Comparison of ENCODE assay signal across 8 cellular contexts in the genomic region with DNA sequence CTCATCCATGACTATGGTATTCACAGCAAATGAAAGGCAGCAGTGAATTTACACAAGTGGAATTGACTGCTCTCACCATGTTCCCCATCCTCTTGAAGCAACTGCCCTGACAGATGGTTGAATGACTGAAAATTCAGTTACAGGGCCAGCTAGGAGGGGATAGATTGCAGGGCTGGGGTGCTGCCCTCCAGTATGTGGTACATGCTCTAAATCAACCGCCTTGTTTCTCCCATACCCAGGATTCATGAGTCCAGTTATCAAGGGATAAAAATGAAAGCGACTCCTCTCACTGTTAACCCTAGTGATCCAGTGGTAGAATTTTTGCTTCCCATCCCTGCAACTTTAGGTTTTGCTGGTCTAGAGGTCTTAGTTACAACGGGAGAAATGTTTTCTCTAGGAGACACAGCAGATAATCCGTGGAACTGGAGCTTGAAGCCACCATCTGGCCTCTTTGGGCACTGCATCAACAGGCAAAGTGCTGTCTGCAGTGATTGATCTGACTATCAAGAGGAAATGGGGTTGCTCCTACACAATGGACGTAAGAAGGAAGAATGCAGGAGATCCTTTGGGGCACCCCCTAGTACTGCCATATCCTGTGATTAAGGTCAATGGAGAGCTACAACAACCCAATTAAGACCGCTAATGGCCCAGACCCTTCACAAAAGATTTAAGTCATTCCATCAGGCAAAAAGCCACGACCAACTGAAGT. TPM values are rescaled to one million over a fixed set of nuclear protein-coding genes. Genes with fewer than 3 reads are reported as not detected.
A peak's percentile ranks its signal among the peaks of the same experiment; 100 is the strongest.
DNase-seq lines count a peak whose midpoint lies in the region; ATAC-seq and TF ChIP-seq lines count a peak whose summit lies in the region.

No MANE protein-coding gene starts in this region.

- TF ChIP-seq CTCF in fibroblast of villous mesenchyme (IDR thresholded peaks at IDR 0.05; ENCODE audit: insufficient read depth, low read depth, low read length) (peak; percentile 83), osteocyte (IDR thresholded peaks at IDR 0.05) (peak; percentile 61), upper lobe of left lung (IDR thresholded peaks at IDR 0.05) (peak; percentile 58 to 74 (median 68))

- H3K9me3 Mint-ChIP-seq in activated T-cell treated with anti-CD3 and anti-CD28 coated beads, Interleukin-2, amount 50 U/mL, for 4 hours, result no peaks in the 10 kb centered on the region
- no peaks in the 10 kb centered on the region for H3K9me3 Mint-ChIP-seq in osteocyte (ENCODE audit: unreplicated experiment)

- whole genome bisulfite sequencing in upper lobe of left lung, 2 donors, result 23 to 25% methylated on average over 7 of the region's 7 CpGs

- H3K36me3 Mint-ChIP-seq in activated T-cell treated with anti-CD3 and anti-CD28 coated beads, Interleukin-2, amount 50 U/mL, for 4 hours (ENCODE audit: insufficient read depth), result no peaks in the 10 kb centered on the region
- H3K36me3 Mint-ChIP-seq in osteocyte (ENCODE audit: unreplicated experiment), result peaks cover 5% of the 10 kb centered on the region

- peaks cover 0 to 13% (median 9%) of the 10 kb centered on the region in 4 donors for H3K4me1 ChIP-seq in upper lobe of left lung

- H3K27me3 ChIP-seq in upper lobe of left lung, result no peaks in the 10 kb centered on the region

- peak; percentile 60 for DNase-seq in AG08395 (ENCODE audit: low spot score)
- peak; percentile 72 for DNase-seq in HuH-7 (ENCODE audit: low spot score)
- peak; percentile 80 for DNase-seq in OCI-M1 (lab: John Stamatoyannopoulos, UW)
- peak; percentile 37 for DNase-seq in activated T-cell treated with anti-CD3 and anti-CD28 coated beads, Interleukin-2, amount 50 U/mL, for 4 hours
- peak; percentile 34 for DNase-seq in fibroblast of villous mesenchyme (ENCODE audit: low read depth)
- DNase-seq in osteocyte (ENCODE audit: extremely low spot score, unreplicated experiment), result no peak
- peak in 1 of 2 donors; percentile 63 for DNase-seq in upper lobe of left lung

- peak; percentile 46 for ATAC-seq in GM18520 (IDR thresholded peaks at IDR 0.05; ENCODE audit: unreplicated experiment)
- ATAC-seq in activated T-cell treated with anti-CD3 and anti-CD28 coated beads, Interleukin-2, amount 50 U/mL, for 4 hours, result peak; percentile 85
- peak; percentile 54 to 77 for ATAC-seq in upper lobe of left lung (ENCODE audit: low FRiP score in 2 of 2)

- no peaks in the 10 kb centered on the region for H3K9me3 ChIP-seq in upper lobe of left lung

- H3K27ac ChIP-seq in upper lobe of left lung, result no peak overlapping the region

- H3K27me3 Mint-ChIP-seq in activated T-cell treated with anti-CD3 and anti-CD28 coated beads, Interleukin-2, amount 50 U/mL, for 4 hours (ENCODE audit: low read depth), result peaks cover 5% of the 10 kb centered on the region
- peaks cover 17% of the 10 kb centered on the region for H3K27me3 Mint-ChIP-seq in osteocyte (ENCODE audit: unreplicated experiment)

- TF ChIP-seq POLR2A in upper lobe of left lung (IDR thresholded peaks at IDR 0.05), result no peak

- H3K27ac Mint-ChIP-seq in osteocyte (ENCODE audit: unreplicated experiment), result no peak overlapping the region

- peak overlapping the region; percentile 4 for H3K4me3 Mint-ChIP-seq in activated T-cell treated with anti-CD3 and anti-CD28 coated beads, Interleukin-2, amount 50 U/mL, for 4 hours
- no peak overlapping the region for H3K4me3 Mint-ChIP-seq in osteocyte (ENCODE audit: unreplicated experiment)

- TF ChIP-seq EP300 in upper lobe of left lung (IDR thresholded peaks at IDR 0.05), result no peak

- no peak overlapping the region for H3K4me3 ChIP-seq in fibroblast of villous mesenchyme (ENCODE audit: low read depth, low read length)
- H3K4me3 ChIP-seq in upper lobe of left lung, result no peak overlapping the region

- peaks cover 0 to 19% (median 0%) of the 10 kb centered on the region in 4 donors for H3K36me3 ChIP-seq in upper lobe of left lung

- peaks cover 7% of the 10 kb centered on the region for H3K4me1 Mint-ChIP-seq in activated T-cell treated with anti-CD3 and anti-CD28 coated beads, Interleukin-2, amount 50 U/mL, for 4 hours (ENCODE audit: low read depth)
- no peaks in the 10 kb centered on the region for H3K4me1 Mint-ChIP-seq in osteocyte (ENCODE audit: unreplicated experiment)

RNA-seq across cellular contexts. Expression of a gene that starts 32.0 kb away (rescaled TPM):
- total RNA-seq in activated T-cell treated with anti-CD3 and anti-CD28 coated beads, Interleukin-2, amount 50 U/mL, for 4 hours, result 10 to 100 TPM; 10.8 to 17.6 (median 14.1) TPM
- 33.2 and 36.7 TPM in 2 replicates for total RNA-seq in fibroblast of villous mesenchyme
- total RNA-seq in osteocyte, result 68.9 and 75.2 TPM in 2 replicates
- 100 to 1,000 TPM in 5 of 6 donors, 10 to 100 TPM in 1; 96.4 to 172 (median 133) TPM for total RNA-seq in upper lobe of left lung

RNA-seq across cellular contexts. Expression of a gene that starts 49.0 kb away (rescaled TPM):
- 10 to 100 TPM; 22.9 to 23.8 (median 23.0) TPM for total RNA-seq in activated T-cell treated with anti-CD3 and anti-CD28 coated beads, Interleukin-2, amount 50 U/mL, for 4 hours
- total RNA-seq in fibroblast of villous mesenchyme (10.6 and 17.7 TPM in 2 replicates), osteocyte (14.9 and 15.2 TPM in 2 replicates), upper lobe of left lung (10 to 100 TPM in 2 of 6 donors, 1 to 10 TPM in 4; 6.1 to 16.6 (median 9.5) TPM)
